ENCODE assay signal across 11 cellular contexts in genomic region chr4:118557298-118557851, GRCh38.
DNase-seq lines count a peak whose midpoint lies in the region; ATAC-seq, FAIRE-seq and TF ChIP-seq lines count a peak whose summit lies in the region.
"Had no signal": no experiment of that assay in that cellular context is flagged by ENCODE, and none has a peak within 500 bp of the region (broad histone marks: within the 10 kb centered on the region; RNA-seq: fewer than 3 reads in every experiment).

No MANE protein-coding gene starts in this region.

- WGBS in H1 (ENCODE audit: extremely low coverage in 1 of 2, insufficient coverage in 1 of 2, insufficient read length in 1 of 2, insufficient replicate concordance in 2 of 2, low coverage in 1 of 2, low lambda C conversion rate in 2 of 2, missing lambda C conversion rate in 1 of 2), 2 experiments, result 93% methylated on average over 8 of the region's 8 CpGs; no CpG with 5 or more reads in 1 of the 2 experiments

- no peak overlapping the region for H2BK15ac ChIP-seq in H1 (ENCODE audit: low read length)

- TF ChIP-seq EP300 in H1 (IDR thresholded peaks at IDR 0.05; ENCODE audit: borderline replicate concordance in 1 of 2, low read depth in 2 of 2, low read length in 2 of 2), result no peak

- peaks cover 9% of the 10 kb centered on the region for H3K4me1 ChIP-seq in ACC112 (ENCODE audit: control insufficient read depth, insufficient read depth, low read length, unreplicated experiment)
- no peaks in the 10 kb centered on the region for H3K4me1 ChIP-seq in H1 (replicated peaks in 1 of 4; ENCODE audit: control insufficient read depth in 3 of 4, insufficient read depth in 4 of 4, low read length in 3 of 4)

- no peak overlapping the region for H2BK20ac ChIP-seq in H1 (ENCODE audit: low read length)

- H4K20me1 ChIP-seq in H1 (replicated peaks in 1 of 2; ENCODE audit: control insufficient read depth in 1 of 2, insufficient read depth in 2 of 2, low read length in 2 of 2), result no peaks in the 10 kb centered on the region

- H2AFZ ChIP-seq in ACC112 (ENCODE audit: low read length, unreplicated experiment), result peak overlapping the region; percentile 60
- peak overlapping the region; percentile 70; the same call in 1 of the 2 replicates for H2AFZ ChIP-seq in H1 (ENCODE audit: low read length)

- no peak for ATAC-seq in HG02840 (IDR thresholded peaks at IDR 0.05; ENCODE audit: low FRiP score, unreplicated experiment)
- ATAC-seq: CD8-positive, alpha-beta T cell; natural killer cell treated with Interleukin-12 subunit alpha and Interleukin-12 subunit beta and Interleukin-15 and Interleukin-18, amount 100 ng/mL, for 72 hours had no signal

- H3K9me3 ChIP-seq in H1 (ENCODE audit: insufficient read depth in 2 of 2, low read depth in 1 of 2, low read length in 1 of 2), result no peaks in the 10 kb centered on the region

- no peak overlapping the region for H4K5ac ChIP-seq in H1 (ENCODE audit: insufficient read length, low read depth, low read length)

- no peak overlapping the region for H3K23ac ChIP-seq in H1 (ENCODE audit: insufficient read length)

- H3K4me3 ChIP-seq in ACC112 (ENCODE audit: low read depth, low read length), result no peak overlapping the region
- H3K4me3 ChIP-seq in HFF-Myc (replicated peaks; ENCODE audit: low read depth, low read length), result no peak overlapping the region
- no peak overlapping the region for H3K4me3 ChIP-seq in H1 (ENCODE audit: extremely low read depth in 1 of 4, insufficient read depth in 2 of 4, low read depth in 3 of 4, low read length in 4 of 4)

- no peak for TF ChIP-seq CTCF in HFF-Myc (IDR thresholded peaks at IDR 0.05; ENCODE audit: low read depth, low read length, missing control alignments)
- TF ChIP-seq CTCF in H1 (IDR thresholded peaks at IDR 0.05; ENCODE audit: control extremely low read depth in 1 of 3, insufficient read depth in 1 of 3, low read depth in 1 of 3, low read length in 3 of 3), result no peak

- no peak overlapping the region for H3K9ac ChIP-seq in H1 (replicated peaks in 1 of 4; ENCODE audit: extremely low read depth in 1 of 4, low read depth in 3 of 4, low read length in 3 of 4)

- no peak for TF ChIP-seq RAD21 in H1 (IDR thresholded peaks at IDR 0.05 in 1 of 2, conservative IDR thresholded peaks at IDR 0.05 in 1 of 2; ENCODE audit: low read depth in 2 of 2, low read length in 2 of 2)

- TF ChIP-seq POLR2A in H1 (IDR thresholded peaks at IDR 0.05; ENCODE audit: control extremely low read depth in 1 of 2, low read depth in 2 of 2, low read length in 2 of 2), result no peak

- H3K23me2 ChIP-seq in H1 (ENCODE audit: low read depth, low read length), result peaks cover 1% of the 10 kb centered on the region; the same call in 1 of the 2 replicates

- no peak overlapping the region for H2BK12ac ChIP-seq in H1 (ENCODE audit: low read depth, low read length)

- no peak overlapping the region for H4K91ac ChIP-seq in H1 (replicated peaks; ENCODE audit: insufficient read length, low read length)

- H3K4me2 ChIP-seq in H1 (ENCODE audit: insufficient read depth in 1 of 2, low read depth in 2 of 2, low read length in 2 of 2), result no peak overlapping the region

- no peak overlapping the region for H3K14ac ChIP-seq in H1 (ENCODE audit: insufficient read length)

- H2BK120ac ChIP-seq in H1 (replicated peaks; ENCODE audit: low read depth, low read length), result no peak overlapping the region

- H3K27me3 ChIP-seq in ACC112 (ENCODE audit: insufficient read depth, low read length) (no peaks in the 10 kb centered on the region), H1 (replicated peaks in 1 of 4; ENCODE audit: control insufficient read depth in 3 of 4, extremely low read depth in 1 of 4, insufficient read depth in 3 of 4, low read length in 3 of 4) (no peaks in the 10 kb centered on the region)

- no peak overlapping the region for H3K18ac ChIP-seq in H1 (ENCODE audit: extremely low read depth, low read length)

- H3K27ac ChIP-seq in ACC112 (ENCODE audit: low read depth, low read length), result peak overlapping the region; percentile 37; the same call in 1 of the 2 replicates
- H3K27ac ChIP-seq in H1 (ENCODE audit: low read depth, low read length), result no peak overlapping the region

- H3K56ac ChIP-seq in H1 (replicated peaks; ENCODE audit: insufficient read length, low read depth, low read length), result no peak overlapping the region

- H3K79me1 ChIP-seq in H1 (ENCODE audit: low read depth, low read length), result no peaks in the 10 kb centered on the region

- H3K79me2 ChIP-seq in ACC112 (ENCODE audit: control insufficient read depth, insufficient read depth, low read length, unreplicated experiment) (no peaks in the 10 kb centered on the region), H1 (ENCODE audit: control insufficient read depth in 1 of 2, insufficient read depth in 2 of 2, low read length in 2 of 2) (no peaks in the 10 kb centered on the region)

- POLR2A ChIA-PET in H1 (lab: Charles Lee; ENCODE audit: partially characterized antibody), result no interaction called here

- CTCF ChIA-PET in H1 (lab: Charles Lee; ENCODE audit: partially characterized antibody), result no interaction called here

- H3K4ac ChIP-seq in H1 (replicated peaks; ENCODE audit: insufficient read length, low read depth, low read length), result no peak overlapping the region

- H4K8ac ChIP-seq in H1 (ENCODE audit: extremely low read depth, insufficient read depth, low read length), result no peak overlapping the region

- FAIRE-seq in H1 (lab: Jason Lieb, UNC), result no peak

- H2BK5ac ChIP-seq in H1 (ENCODE audit: low read depth, low read length), result no peak overlapping the region

- H3K36me3 ChIP-seq in ACC112 (ENCODE audit: insufficient read depth, low read length) (no peaks in the 10 kb centered on the region), H1 (ENCODE audit: control insufficient read depth in 2 of 4, insufficient read depth in 4 of 4, low read length in 3 of 4) (no peaks in the 10 kb centered on the region)

- no peak overlapping the region for H2AK5ac ChIP-seq in H1 (ENCODE audit: low read depth, low read length)

- peak; percentile 49 for DNase-seq in HFF-Myc (ENCODE audit: extremely low read depth, low read depth)
- peak; percentile 78 for DNase-seq in NCI-H69 (lab: John Stamatoyannopoulos, UW)
- DNase-seq in H1 (ENCODE audit: low read depth in 1 of 2, low spot score in 2 of 2), result no peak
- no peak for DNase-seq in NCI-H146 treated with DMSO at 0.1 percent for 48 hours (lab: John Stamatoyannopoulos, UW; ENCODE audit: unreplicated experiment)
- DNase-seq in GM19240 (ENCODE audit: insufficient read length, low spot score), result no peak
- DNase-seq in HuH-7.5 (ENCODE audit: low spot score), result no peak
- DNase-seq: CD8-positive, alpha-beta T cell; NCI-H187 treated with DMSO at 0.1 percent for 48 hours had no signal

TF ChIP-seq in H1, 55 proteins besides CTCF, POLR2A, EP300 and RAD21:
- no peak for TF ChIP-seq MAX (IDR thresholded peaks at IDR 0.05)
- no peak for TF ChIP-seq HDAC2 (IDR thresholded peaks at IDR 0.05; ENCODE audit: borderline replicate concordance in 1 of 2, low read depth in 2 of 2, low read length in 2 of 2)
- no peak for TF ChIP-seq SAP30 (IDR thresholded peaks at IDR 0.05; ENCODE audit: insufficient read depth, insufficient replicate concordance, low read length)
- TF ChIP-seq SIN3A (conservative IDR thresholded peaks at IDR 0.05 in 1 of 2, IDR thresholded peaks at IDR 0.05 in 1 of 2; ENCODE audit: low read depth in 1 of 2, low read length in 2 of 2), result no peak
- TF ChIP-seq EGR1 (IDR thresholded peaks at IDR 0.05; ENCODE audit: borderline replicate concordance, low read depth, low read length), result no peak
- TF ChIP-seq YY1 (IDR thresholded peaks at IDR 0.05; ENCODE audit: low read depth, low read length), result no peak
- TF ChIP-seq ATF3 (IDR thresholded peaks at IDR 0.05; ENCODE audit: insufficient read depth, low read depth, low read length), result no peak
- TF ChIP-seq PHF8 (conservative IDR thresholded peaks at IDR 0.05; ENCODE audit: low read depth, low read length), result no peak
- no peak for TF ChIP-seq FOSL1 (IDR thresholded peaks at IDR 0.05; ENCODE audit: insufficient read depth, low read depth, low read length)
- no peak for TF ChIP-seq TAF1 (IDR thresholded peaks at IDR 0.05; ENCODE audit: low read depth, low read length)
- TF ChIP-seq CHD1 (IDR thresholded peaks at IDR 0.05; ENCODE audit: low read depth, low read length), result no peak
- no peak for TF ChIP-seq SIRT6 (IDR thresholded peaks at IDR 0.05; ENCODE audit: low read length)
- TF ChIP-seq CEBPB (IDR thresholded peaks at IDR 0.05; ENCODE audit: low read depth, low read length), result no peak
- no peak for TF ChIP-seq RBBP5 (IDR thresholded peaks at IDR 0.05; ENCODE audit: borderline replicate concordance, low read depth, low read length)

Comparison
In these comparisons a context has a peak if more than half of its experiments do, and no peak if none do; other contexts are left out.
1. DNase-seq: peak in HFF-Myc (single experiment) and NCI-H69 (single experiment); none in H1 (0 of 2), NCI-H146 treated with DMSO at 0.1 percent for 48 hours (single experiment), GM19240 (single experiment) and HuH-7.5 (single experiment).